Comparison of ENCODE assay signal across 1 cellular context in the genomic region with DNA sequence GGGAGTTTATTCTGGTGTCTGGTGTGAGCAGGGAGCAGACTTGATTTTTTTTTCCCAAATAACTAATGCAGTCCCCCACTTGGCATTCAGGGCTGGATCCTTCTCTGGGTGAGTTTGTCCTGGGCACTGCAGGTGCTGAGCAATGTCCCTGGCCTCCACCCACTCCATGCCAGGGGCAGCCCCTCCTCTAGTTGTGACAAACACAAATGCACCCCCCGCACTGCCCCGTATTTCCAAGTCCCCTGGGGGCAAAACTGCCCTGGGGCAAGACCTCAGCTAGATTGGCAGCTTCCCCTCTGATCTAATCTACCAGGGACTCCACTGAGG.
TF ChIP-seq lines count a peak whose summit lies in the region.

No MANE protein-coding gene starts in this region.

TF ChIP-seq in GM23338, 12 proteins besides CTCF, POLR2A, EP300 and RAD21 (continued from another document):
- TF ChIP-seq, protein P1, sequence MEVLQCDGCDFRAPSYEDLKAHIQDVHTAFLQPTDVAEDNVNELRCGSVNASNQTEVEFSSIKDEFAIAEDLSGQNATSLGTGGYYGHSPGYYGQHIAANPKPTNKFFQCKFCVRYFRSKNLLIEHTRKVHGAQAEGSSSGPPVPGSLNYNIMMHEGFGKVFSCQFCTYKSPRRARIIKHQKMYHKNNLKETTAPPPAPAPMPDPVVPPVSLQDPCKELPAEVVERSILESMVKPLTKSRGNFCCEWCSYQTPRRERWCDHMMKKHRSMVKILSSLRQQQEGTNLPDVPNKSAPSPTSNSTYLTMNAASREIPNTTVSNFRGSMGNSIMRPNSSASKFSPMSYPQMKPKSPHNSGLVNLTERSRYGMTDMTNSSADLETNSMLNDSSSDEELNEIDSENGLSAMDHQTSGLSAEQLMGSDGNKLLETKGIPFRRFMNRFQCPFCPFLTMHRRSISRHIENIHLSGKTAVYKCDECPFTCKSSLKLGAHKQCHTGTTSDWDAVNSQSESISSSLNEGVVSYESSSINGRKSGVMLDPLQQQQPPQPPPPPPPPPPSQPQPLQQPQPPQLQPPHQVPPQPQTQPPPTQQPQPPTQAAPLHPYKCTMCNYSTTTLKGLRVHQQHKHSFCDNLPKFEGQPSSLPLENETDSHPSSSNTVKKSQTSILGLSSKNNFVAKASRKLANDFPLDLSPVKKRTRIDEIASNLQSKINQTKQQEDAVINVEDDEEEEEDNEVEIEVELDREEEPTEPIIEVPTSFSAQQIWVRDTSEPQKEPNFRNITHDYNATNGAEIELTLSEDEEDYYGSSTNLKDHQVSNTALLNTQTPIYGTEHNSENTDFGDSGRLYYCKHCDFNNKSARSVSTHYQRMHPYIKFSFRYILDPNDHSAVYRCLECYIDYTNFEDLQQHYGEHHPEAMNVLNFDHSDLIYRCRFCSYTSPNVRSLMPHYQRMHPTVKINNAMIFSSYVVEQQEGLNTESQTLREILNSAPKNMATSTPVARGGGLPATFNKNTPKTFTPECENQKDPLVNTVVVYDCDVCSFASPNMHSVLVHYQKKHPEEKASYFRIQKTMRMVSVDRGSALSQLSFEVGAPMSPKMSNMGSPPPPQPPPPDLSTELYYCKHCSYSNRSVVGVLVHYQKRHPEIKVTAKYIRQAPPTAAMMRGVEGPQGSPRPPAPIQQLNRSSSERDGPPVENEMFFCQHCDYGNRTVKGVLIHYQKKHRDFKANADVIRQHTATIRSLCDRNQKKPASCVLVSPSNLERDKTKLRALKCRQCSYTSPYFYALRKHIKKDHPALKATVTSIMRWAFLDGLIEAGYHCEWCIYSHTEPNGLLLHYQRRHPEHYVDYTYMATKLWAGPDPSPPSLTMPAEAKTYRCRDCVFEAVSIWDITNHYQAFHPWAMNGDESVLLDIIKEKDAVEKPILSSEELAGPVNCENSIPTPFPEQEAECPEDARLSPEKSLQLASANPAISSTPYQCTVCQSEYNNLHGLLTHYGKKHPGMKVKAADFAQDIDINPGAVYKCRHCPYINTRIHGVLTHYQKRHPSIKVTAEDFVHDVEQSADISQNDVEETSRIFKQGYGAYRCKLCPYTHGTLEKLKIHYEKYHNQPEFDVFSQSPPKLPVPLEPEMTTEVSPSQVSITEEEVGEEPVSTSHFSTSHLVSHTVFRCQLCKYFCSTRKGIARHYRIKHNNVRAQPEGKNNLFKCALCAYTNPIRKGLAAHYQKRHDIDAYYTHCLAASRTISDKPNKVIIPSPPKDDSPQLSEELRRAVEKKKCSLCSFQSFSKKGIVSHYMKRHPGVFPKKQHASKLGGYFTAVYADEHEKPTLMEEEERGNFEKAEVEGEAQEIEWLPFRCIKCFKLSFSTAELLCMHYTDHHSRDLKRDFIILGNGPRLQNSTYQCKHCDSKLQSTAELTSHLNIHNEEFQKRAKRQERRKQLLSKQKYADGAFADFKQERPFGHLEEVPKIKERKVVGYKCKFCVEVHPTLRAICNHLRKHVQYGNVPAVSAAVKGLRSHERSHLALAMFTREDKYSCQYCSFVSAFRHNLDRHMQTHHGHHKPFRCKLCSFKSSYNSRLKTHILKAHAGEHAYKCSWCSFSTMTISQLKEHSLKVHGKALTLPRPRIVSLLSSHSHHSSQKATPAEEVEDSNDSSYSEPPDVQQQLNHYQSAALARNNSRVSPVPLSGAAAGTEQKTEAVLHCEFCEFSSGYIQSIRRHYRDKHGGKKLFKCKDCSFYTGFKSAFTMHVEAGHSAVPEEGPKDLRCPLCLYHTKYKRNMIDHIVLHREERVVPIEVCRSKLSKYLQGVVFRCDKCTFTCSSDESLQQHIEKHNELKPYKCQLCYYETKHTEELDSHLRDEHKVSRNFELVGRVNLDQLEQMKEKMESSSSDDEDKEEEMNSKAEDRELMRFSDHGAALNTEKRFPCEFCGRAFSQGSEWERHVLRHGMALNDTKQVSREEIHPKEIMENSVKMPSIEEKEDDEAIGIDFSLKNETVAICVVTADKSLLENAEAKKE (CRISPR knock-in tag; IDR thresholded peaks at IDR 0.05), result no peak
- TF ChIP-seq POLR2AphosphoS5 (IDR thresholded peaks at IDR 0.05; ENCODE audit: low read depth) (no peak), NANOG (IDR thresholded peaks at IDR 0.05; ENCODE audit: borderline replicate concordance) (no peak), EZH2phosphoT487 (IDR thresholded peaks at IDR 0.05; ENCODE audit: unreplicated experiment) (no peak), ZNF114 (CRISPR knock-in tag; IDR thresholded peaks at IDR 0.05) (no peak), CREB1 (CRISPR knock-in tag; IDR thresholded peaks at IDR 0.05; ENCODE audit: low read depth) (no peak), STAT1 (IDR thresholded peaks at IDR 0.05; ENCODE audit: unreplicated experiment) (no peak), JUNB (IDR thresholded peaks at IDR 0.05; ENCODE audit: unreplicated experiment) (no peak), ZNF331 (CRISPR knock-in tag; IDR thresholded peaks at IDR 0.05; ENCODE audit: low read depth) (no peak)
- TF ChIP-seq, protein P2, sequence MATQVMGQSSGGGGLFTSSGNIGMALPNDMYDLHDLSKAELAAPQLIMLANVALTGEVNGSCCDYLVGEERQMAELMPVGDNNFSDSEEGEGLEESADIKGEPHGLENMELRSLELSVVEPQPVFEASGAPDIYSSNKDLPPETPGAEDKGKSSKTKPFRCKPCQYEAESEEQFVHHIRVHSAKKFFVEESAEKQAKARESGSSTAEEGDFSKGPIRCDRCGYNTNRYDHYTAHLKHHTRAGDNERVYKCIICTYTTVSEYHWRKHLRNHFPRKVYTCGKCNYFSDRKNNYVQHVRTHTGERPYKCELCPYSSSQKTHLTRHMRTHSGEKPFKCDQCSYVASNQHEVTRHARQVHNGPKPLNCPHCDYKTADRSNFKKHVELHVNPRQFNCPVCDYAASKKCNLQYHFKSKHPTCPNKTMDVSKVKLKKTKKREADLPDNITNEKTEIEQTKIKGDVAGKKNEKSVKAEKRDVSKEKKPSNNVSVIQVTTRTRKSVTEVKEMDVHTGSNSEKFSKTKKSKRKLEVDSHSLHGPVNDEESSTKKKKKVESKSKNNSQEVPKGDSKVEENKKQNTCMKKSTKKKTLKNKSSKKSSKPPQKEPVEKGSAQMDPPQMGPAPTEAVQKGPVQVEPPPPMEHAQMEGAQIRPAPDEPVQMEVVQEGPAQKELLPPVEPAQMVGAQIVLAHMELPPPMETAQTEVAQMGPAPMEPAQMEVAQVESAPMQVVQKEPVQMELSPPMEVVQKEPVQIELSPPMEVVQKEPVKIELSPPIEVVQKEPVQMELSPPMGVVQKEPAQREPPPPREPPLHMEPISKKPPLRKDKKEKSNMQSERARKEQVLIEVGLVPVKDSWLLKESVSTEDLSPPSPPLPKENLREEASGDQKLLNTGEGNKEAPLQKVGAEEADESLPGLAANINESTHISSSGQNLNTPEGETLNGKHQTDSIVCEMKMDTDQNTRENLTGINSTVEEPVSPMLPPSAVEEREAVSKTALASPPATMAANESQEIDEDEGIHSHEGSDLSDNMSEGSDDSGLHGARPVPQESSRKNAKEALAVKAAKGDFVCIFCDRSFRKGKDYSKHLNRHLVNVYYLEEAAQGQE (IDR thresholded peaks at IDR 0.05; ENCODE audit: unreplicated experiment), result no peak
- TF ChIP-seq, protein P3, sequence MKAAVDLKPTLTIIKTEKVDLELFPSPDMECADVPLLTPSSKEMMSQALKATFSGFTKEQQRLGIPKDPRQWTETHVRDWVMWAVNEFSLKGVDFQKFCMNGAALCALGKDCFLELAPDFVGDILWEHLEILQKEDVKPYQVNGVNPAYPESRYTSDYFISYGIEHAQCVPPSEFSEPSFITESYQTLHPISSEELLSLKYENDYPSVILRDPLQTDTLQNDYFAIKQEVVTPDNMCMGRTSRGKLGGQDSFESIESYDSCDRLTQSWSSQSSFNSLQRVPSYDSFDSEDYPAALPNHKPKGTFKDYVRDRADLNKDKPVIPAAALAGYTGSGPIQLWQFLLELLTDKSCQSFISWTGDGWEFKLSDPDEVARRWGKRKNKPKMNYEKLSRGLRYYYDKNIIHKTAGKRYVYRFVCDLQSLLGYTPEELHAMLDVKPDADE (IDR thresholded peaks at IDR 0.05), result no peak
